ENCODE assay signal across 8 cellular contexts in the genomic region with DNA sequence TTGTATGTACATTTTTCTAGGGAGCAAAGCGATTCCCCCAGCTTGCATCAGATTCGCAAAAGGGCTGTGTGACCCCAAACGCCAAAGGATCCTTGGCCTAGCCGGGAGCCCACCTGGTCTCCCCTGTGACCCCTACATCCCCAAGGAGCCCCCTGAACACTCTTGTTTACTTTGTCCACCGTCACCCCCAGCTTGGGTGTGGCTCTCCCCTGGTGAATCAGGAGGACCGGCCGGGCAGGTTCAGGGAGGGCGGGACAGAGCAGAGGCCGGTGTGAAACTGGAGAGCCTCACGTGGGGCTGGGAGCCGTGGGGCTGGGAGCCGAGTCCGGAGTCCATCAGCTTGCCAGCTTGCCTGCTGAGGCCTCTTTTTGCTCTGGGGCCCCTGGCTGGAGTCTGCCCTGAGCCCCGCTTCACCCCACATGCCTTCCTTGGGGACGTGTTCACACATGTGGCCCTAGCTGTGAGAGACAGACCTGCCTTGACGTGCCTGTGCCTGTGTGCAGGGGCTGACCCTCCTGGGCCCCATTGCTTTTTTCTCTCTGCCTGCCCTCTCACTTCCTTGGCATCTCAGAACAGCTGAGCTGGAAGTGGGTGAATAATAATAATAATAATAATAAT. TPM values are rescaled to one million over a fixed set of nuclear protein-coding genes. Genes with fewer than 3 reads are reported as not detected.
DNase-seq lines count a peak whose midpoint lies in the region; ATAC-seq and TF ChIP-seq lines count a peak whose summit lies in the region.

No MANE protein-coding gene starts in this region.

- 19% methylated on average over 16 of the region's 16 CpGs for WGBS in HUES64

- peak; percentile 16 for DNase-seq in DMS79 (lab: John Stamatoyannopoulos, UW)
- peak in 1 of 2 donors; percentile 25 for DNase-seq in activated T-cell treated with anti-CD3 and anti-CD28 coated beads, Interleukin-2, amount 50 U/mL, for 72 hours
- DNase-seq in glomerular visceral epithelial cell (ENCODE audit: extremely low spot score), result peak; percentile 52
- no peak for DNase-seq in osteocyte (ENCODE audit: extremely low spot score, unreplicated experiment)

- H3K4me3 Mint-ChIP-seq in activated T-cell treated with anti-CD3 and anti-CD28 coated beads, Interleukin-2, amount 50 U/mL, for 72 hours, result peak overlapping the region; percentile 98 to 99
- H3K4me3 Mint-ChIP-seq in osteocyte (ENCODE audit: unreplicated experiment), result peak overlapping the region; percentile 90

- H3K4me3 ChIP-seq in HUES64 (ENCODE audit: low read length), result peak overlapping the region; percentile 84

- ATAC-seq in activated T-cell treated with anti-CD3 and anti-CD28 coated beads, Interleukin-2, amount 50 U/mL, for 72 hours (replicated peaks in 1 of 2), result no peak
- ATAC-seq in HG02759 (IDR thresholded peaks at IDR 0.05; ENCODE audit: unreplicated experiment), result no peak
- ATAC-seq in HG03196 (IDR thresholded peaks at IDR 0.05; ENCODE audit: unreplicated experiment), result no peak
- ATAC-seq in GM21737 (IDR thresholded peaks at IDR 0.05; ENCODE audit: unreplicated experiment), result no peak

- H3K27me3 ChIP-seq in HUES64 (ENCODE audit: insufficient read depth, low read length), result no peaks in the 10 kb centered on the region

- H3K27ac ChIP-seq in HUES64 (ENCODE audit: low read depth, low read length), result no peak overlapping the region; the same call in 1 of the 2 replicates

- peaks cover 10% of the 10 kb centered on the region for H3K4me1 ChIP-seq in HUES64 (ENCODE audit: insufficient read depth, low read length)

- H3K4me1 Mint-ChIP-seq in activated T-cell treated with anti-CD3 and anti-CD28 coated beads, Interleukin-2, amount 50 U/mL, for 72 hours (ENCODE audit: low read depth), result peaks cover 77% of the 10 kb centered on the region
- H3K4me1 Mint-ChIP-seq in osteocyte (ENCODE audit: unreplicated experiment), result peaks cover 62% of the 10 kb centered on the region

- H3K36me3 ChIP-seq in HUES64 (ENCODE audit: insufficient read depth, low read length), result 0 out of 2 replicates have a peak, but pooled peaks cover 3% of the 10 kb centered on the region

- TF ChIP-seq CTCF in osteocyte (IDR thresholded peaks at IDR 0.05), result no peak

- peak overlapping the region; percentile 65 for H3K9ac ChIP-seq in HUES64 (ENCODE audit: low read depth, low read length)

- H3K9me3 Mint-ChIP-seq in activated T-cell treated with anti-CD3 and anti-CD28 coated beads, Interleukin-2, amount 50 U/mL, for 72 hours, result peaks cover 0 to 2% of the 10 kb centered on the region in 2 donors
- H3K9me3 Mint-ChIP-seq in osteocyte (ENCODE audit: unreplicated experiment), result no peaks in the 10 kb centered on the region

- H3K27me3 Mint-ChIP-seq in activated T-cell treated with anti-CD3 and anti-CD28 coated beads, Interleukin-2, amount 50 U/mL, for 72 hours (ENCODE audit: low read depth), result no peaks in the 10 kb centered on the region
- no peaks in the 10 kb centered on the region for H3K27me3 Mint-ChIP-seq in osteocyte (ENCODE audit: unreplicated experiment)

- peak overlapping the region; percentile 55 for H3K27ac Mint-ChIP-seq in activated T-cell treated with anti-CD3 and anti-CD28 coated beads, Interleukin-2, amount 50 U/mL, for 72 hours
- peak overlapping the region; percentile 98 for H3K27ac Mint-ChIP-seq in osteocyte (ENCODE audit: unreplicated experiment)

- H3K36me3 Mint-ChIP-seq in activated T-cell treated with anti-CD3 and anti-CD28 coated beads, Interleukin-2, amount 50 U/mL, for 72 hours (ENCODE audit: insufficient read depth in 2 of 2), result peaks cover 12 to 17% of the 10 kb centered on the region in 2 donors
- H3K36me3 Mint-ChIP-seq in osteocyte (ENCODE audit: unreplicated experiment), result peaks cover 14% of the 10 kb centered on the region

- no peaks in the 10 kb centered on the region for H3K9me3 ChIP-seq in HUES64 (ENCODE audit: insufficient read depth, low read depth, low read length)

RNA-seq across cellular contexts. Expression of a gene that starts 2.0 kb away (rescaled TPM):
- 6.6 TPM for polyA plus RNA-seq in HUES64 (2013, experiment 1 of 2)
- 7.3 TPM for polyA plus RNA-seq in HUES64 (2013, experiment 2 of 2)
- 10 to 100 TPM; 14.4 to 15.1 TPM for total RNA-seq in activated T-cell treated with anti-CD3 and anti-CD28 coated beads, Interleukin-2, amount 50 U/mL, for 72 hours
- total RNA-seq in osteocyte, result 10.9 and 12.0 TPM in 2 replicates

RNA-seq across cellular contexts. Expression of a gene that starts 2.2 kb away (rescaled TPM):
- polyA plus RNA-seq in HUES64 (2013, experiment 1 of 2), result 22.3 TPM
- polyA plus RNA-seq in HUES64 (2013, experiment 2 of 2), result 27.4 TPM
- total RNA-seq in activated T-cell treated with anti-CD3 and anti-CD28 coated beads, Interleukin-2, amount 50 U/mL, for 72 hours, result 10 to 100 TPM; 45.4 to 58.6 TPM
- total RNA-seq in osteocyte, result 33.8 and 42.0 TPM in 2 replicates

RNA-seq across cellular contexts. Expression of a gene that starts 28.4 kb away (rescaled TPM):
- 11.7 TPM for polyA plus RNA-seq in HUES64 (2013, experiment 1 of 2)
- polyA plus RNA-seq in HUES64 (2013, experiment 2 of 2), result 15.1 TPM
- 10 to 100 TPM; 16.1 to 18.6 TPM for total RNA-seq in activated T-cell treated with anti-CD3 and anti-CD28 coated beads, Interleukin-2, amount 50 U/mL, for 72 hours
- 63.2 and 67.1 TPM in 2 replicates for total RNA-seq in osteocyte

RNA-seq across cellular contexts. Expression of a gene that starts 31.4 kb away (rescaled TPM):
- 13.5 TPM for polyA plus RNA-seq in HUES64 (2013, experiment 1 of 2)
- polyA plus RNA-seq in HUES64 (2013, experiment 2 of 2), result 17.6 TPM
- total RNA-seq in activated T-cell treated with anti-CD3 and anti-CD28 coated beads, Interleukin-2, amount 50 U/mL, for 72 hours, result 10 to 100 TPM; 32.8 to 45.1 TPM
- 14.6 and 17.0 TPM in 2 replicates for total RNA-seq in osteocyte

RNA-seq across cellular contexts. Expression of a gene that starts 32.1 kb away (rescaled TPM):
- 157 TPM for polyA plus RNA-seq in HUES64 (2013, experiment 1 of 2)
- 183 TPM for polyA plus RNA-seq in HUES64 (2013, experiment 2 of 2)
- total RNA-seq in activated T-cell treated with anti-CD3 and anti-CD28 coated beads, Interleukin-2, amount 50 U/mL, for 72 hours, result 100 to 1,000 TPM; 201 to 290 TPM
- total RNA-seq in osteocyte, result 48.0 and 53.2 TPM in 2 replicates
